Comparison of ENCODE assay signal across 14 cellular contexts in genomic region chr5:227375-227774, GRCh38. TPM values are rescaled to one million over a fixed set of nuclear protein-coding genes. Genes with fewer than 3 reads are reported as not detected.
"Had no signal": no experiment of that assay in that cellular context is flagged by ENCODE, and none has a peak within 500 bp of the region (broad histone marks: within the 10 kb centered on the region; RNA-seq: fewer than 3 reads in every experiment).

No MANE protein-coding gene starts in this region.

RNA-seq across cellular contexts. Expression of gene LRRC14B, which starts 36.1 kb away (rescaled TPM):
- total RNA-seq: activated CD4-positive, alpha-beta memory T cell treated with anti-CD3 and anti-CD28 coated beads for 36 hours; activated CD4-positive, alpha-beta T cell treated with anti-CD3 and anti-CD28 coated beads, Interleukin-2, amount 10 ng/mL, durations not matched to agents 24 days and 14 days; activated CD8-positive, alpha-beta memory T cell treated with anti-CD3 and anti-CD28 coated beads for 36 hours; activated CD8-positive, alpha-beta memory T cell treated with anti-CD3 and anti-CD28 coated beads, Interleukin-2, amount 10 ng/mL, durations not matched to agents 7 days and 5 days; activated CD8-positive, alpha-beta T cell treated with anti-CD3 and anti-CD28 coated beads, Interleukin-2, amount 10 ng/mL, durations not matched to agents 7 days and 5 days; activated naive CD4-positive, alpha-beta T cell treated with anti-CD3 and anti-CD28 coated beads for 36 hours; activated T-cell treated with anti-CD3 and anti-CD28 coated beads, Interleukin-2, amount 50 U/mL, for 72 hours; activated T-helper 17 cell treated with anti-CD3 and anti-CD28 coated beads, Interleukin-2, amount 50 U/mL, for 72 hours; ascending aorta; endothelial cell of umbilical vein; esophagus squamous epithelium; fibroblast of lung; fibroblast of villous mesenchyme; gastroesophageal sphincter had no signal
